In genomic region chr16:30406911-30407793, GRCh38 we compare ENCODE assay signal across 1 cellular context.
A peak's percentile ranks its signal among the peaks of the same experiment; 100 is the strongest.
TF ChIP-seq lines count a peak whose summit lies in the region.

ZNF771 (plus strand) TSS chr16:30407606; CDS start chr16:30408054, 448 bp downstream.

TF ChIP-seq in K562, 482 proteins besides CTCF, POLR2A, EP300 and RAD21 (continued from another document and continues in another):
- TF ChIP-seq, protein P1, sequence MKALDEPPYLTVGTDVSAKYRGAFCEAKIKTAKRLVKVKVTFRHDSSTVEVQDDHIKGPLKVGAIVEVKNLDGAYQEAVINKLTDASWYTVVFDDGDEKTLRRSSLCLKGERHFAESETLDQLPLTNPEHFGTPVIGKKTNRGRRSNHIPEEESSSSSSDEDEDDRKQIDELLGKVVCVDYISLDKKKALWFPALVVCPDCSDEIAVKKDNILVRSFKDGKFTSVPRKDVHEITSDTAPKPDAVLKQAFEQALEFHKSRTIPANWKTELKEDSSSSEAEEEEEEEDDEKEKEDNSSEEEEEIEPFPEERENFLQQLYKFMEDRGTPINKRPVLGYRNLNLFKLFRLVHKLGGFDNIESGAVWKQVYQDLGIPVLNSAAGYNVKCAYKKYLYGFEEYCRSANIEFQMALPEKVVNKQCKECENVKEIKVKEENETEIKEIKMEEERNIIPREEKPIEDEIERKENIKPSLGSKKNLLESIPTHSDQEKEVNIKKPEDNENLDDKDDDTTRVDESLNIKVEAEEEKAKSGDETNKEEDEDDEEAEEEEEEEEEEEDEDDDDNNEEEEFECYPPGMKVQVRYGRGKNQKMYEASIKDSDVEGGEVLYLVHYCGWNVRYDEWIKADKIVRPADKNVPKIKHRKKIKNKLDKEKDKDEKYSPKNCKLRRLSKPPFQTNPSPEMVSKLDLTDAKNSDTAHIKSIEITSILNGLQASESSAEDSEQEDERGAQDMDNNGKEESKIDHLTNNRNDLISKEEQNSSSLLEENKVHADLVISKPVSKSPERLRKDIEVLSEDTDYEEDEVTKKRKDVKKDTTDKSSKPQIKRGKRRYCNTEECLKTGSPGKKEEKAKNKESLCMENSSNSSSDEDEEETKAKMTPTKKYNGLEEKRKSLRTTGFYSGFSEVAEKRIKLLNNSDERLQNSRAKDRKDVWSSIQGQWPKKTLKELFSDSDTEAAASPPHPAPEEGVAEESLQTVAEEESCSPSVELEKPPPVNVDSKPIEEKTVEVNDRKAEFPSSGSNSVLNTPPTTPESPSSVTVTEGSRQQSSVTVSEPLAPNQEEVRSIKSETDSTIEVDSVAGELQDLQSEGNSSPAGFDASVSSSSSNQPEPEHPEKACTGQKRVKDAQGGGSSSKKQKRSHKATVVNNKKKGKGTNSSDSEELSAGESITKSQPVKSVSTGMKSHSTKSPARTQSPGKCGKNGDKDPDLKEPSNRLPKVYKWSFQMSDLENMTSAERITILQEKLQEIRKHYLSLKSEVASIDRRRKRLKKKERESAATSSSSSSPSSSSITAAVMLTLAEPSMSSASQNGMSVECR (CRISPR knock-in tag; IDR thresholded peaks at IDR 0.05) = peak; percentile 95
- TF ChIP-seq MBD2 (IDR thresholded peaks at IDR 0.05; ENCODE audit: borderline replicate concordance, low read depth) (peak; percentile 46; the same call in 1 of the 2 replicates), LEF1 (IDR thresholded peaks at IDR 0.05) (peak; percentile 27; the same call in 1 of the 2 replicates), ZNF263 (CRISPR knock-in tag; IDR thresholded peaks at IDR 0.05; ENCODE audit: borderline replicate concordance) (no peak), NR2C1 (IDR thresholded peaks at IDR 0.05) (no peak), NR2C1 (tag; IDR thresholded peaks at IDR 0.05) (0 out of 2 replicates have a peak, but pooled peaks have one; percentile 28), FOXJ2 (tag; IDR thresholded peaks at IDR 0.05) (peak; percentile 19; the same call in 1 of the 2 replicates), FOXK2 (conservative IDR thresholded peaks at IDR 0.05 in 1 of 2, IDR thresholded peaks at IDR 0.05 in 1 of 2; ENCODE audit: low read depth in 2 of 2) (peak; percentile 58 to 75; a peak in 3 of 4 replicates), SAP30 (IDR thresholded peaks at IDR 0.05; ENCODE audit: borderline replicate concordance, insufficient read depth, low read depth, low read length, poor library complexity, severe bottlenecking) (peak; percentile 95), ZNF511 (CRISPR knock-in tag; IDR thresholded peaks at IDR 0.05) (no peak; the same call in 1 of the 2 replicates), GTF2A2 (tag; IDR thresholded peaks at IDR 0.05) (0 out of 2 replicates have a peak, but pooled peaks have one; percentile 41), CBFA2T2 (conservative IDR thresholded peaks at IDR 0.05) (no peak), GATAD2A (IDR thresholded peaks at IDR 0.05) (peak; percentile 46; the same call in 1 of the 2 replicates), C11orf30 (IDR thresholded peaks at IDR 0.05; ENCODE audit: low read depth) (peak; percentile 79), MYC (IDR thresholded peaks at IDR 0.05; ENCODE audit: low read depth, low read length) (peak; percentile 97), MYC (CRISPR knock-in tag; IDR thresholded peaks at IDR 0.05; ENCODE audit: borderline replicate concordance, low read depth) (peak; percentile 97), GABPB1 (CRISPR knock-in tag; IDR thresholded peaks at IDR 0.05) (peak; percentile 21; the same call in 1 of the 2 replicates), E2F4 (CRISPR knock-in tag; IDR thresholded peaks at IDR 0.05; ENCODE audit: low read depth) (peak; percentile 55; the same call in 1 of the 2 replicates), MCM5 (IDR thresholded peaks at IDR 0.05; ENCODE audit: low read depth) (no peak), SRSF1 (IDR thresholded peaks at IDR 0.05; ENCODE audit: low read depth, low read length) (no peak), ATF6 (CRISPR knock-in tag; IDR thresholded peaks at IDR 0.05) (peak; percentile 81; the same call in 1 of the 2 replicates), ZBTB40 (IDR thresholded peaks at IDR 0.05) (peak; percentile 40; the same call in 1 of the 2 replicates), ZBTB40 (CRISPR knock-in tag; IDR thresholded peaks at IDR 0.05) (no peak), TAF9B (IDR thresholded peaks at IDR 0.05; ENCODE audit: partially characterized antibody) (peak; percentile 69), GATA2 (CRISPR knock-in tag; IDR thresholded peaks at IDR 0.05) (peak; percentile 87), KDM5B (IDR thresholded peaks at IDR 0.05; ENCODE audit: insufficient replicate concordance, low read depth, low read length) (peak; percentile 60), THAP12 (CRISPR knock-in tag; IDR thresholded peaks at IDR 0.05) (peak; percentile 9; the same call in 1 of the 2 replicates)
- TF ChIP-seq, protein P2, sequence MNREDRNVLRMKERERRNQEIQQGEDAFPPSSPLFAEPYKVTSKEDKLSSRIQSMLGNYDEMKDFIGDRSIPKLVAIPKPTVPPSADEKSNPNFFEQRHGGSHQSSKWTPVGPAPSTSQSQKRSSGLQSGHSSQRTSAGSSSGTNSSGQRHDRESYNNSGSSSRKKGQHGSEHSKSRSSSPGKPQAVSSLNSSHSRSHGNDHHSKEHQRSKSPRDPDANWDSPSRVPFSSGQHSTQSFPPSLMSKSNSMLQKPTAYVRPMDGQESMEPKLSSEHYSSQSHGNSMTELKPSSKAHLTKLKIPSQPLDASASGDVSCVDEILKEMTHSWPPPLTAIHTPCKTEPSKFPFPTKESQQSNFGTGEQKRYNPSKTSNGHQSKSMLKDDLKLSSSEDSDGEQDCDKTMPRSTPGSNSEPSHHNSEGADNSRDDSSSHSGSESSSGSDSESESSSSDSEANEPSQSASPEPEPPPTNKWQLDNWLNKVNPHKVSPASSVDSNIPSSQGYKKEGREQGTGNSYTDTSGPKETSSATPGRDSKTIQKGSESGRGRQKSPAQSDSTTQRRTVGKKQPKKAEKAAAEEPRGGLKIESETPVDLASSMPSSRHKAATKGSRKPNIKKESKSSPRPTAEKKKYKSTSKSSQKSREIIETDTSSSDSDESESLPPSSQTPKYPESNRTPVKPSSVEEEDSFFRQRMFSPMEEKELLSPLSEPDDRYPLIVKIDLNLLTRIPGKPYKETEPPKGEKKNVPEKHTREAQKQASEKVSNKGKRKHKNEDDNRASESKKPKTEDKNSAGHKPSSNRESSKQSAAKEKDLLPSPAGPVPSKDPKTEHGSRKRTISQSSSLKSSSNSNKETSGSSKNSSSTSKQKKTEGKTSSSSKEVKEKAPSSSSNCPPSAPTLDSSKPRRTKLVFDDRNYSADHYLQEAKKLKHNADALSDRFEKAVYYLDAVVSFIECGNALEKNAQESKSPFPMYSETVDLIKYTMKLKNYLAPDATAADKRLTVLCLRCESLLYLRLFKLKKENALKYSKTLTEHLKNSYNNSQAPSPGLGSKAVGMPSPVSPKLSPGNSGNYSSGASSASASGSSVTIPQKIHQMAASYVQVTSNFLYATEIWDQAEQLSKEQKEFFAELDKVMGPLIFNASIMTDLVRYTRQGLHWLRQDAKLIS (CRISPR knock-in tag; IDR thresholded peaks at IDR 0.05) = no peak
